In genomic region chr6:26501482-26501986, GRCh38 we compare ENCODE assay signal across 8 cellular contexts. TPM values are rescaled to one million over a fixed set of nuclear protein-coding genes. Genes with fewer than 3 reads are reported as not detected.
A peak's percentile ranks its signal among the peaks of the same experiment; 100 is the strongest.
DNase-seq lines count a peak whose midpoint lies in the region; ATAC-seq and TF ChIP-seq lines count a peak whose summit lies in the region.

No MANE protein-coding gene starts in this region.

- 6% methylated on average over 49 of the region's 49 CpGs for WGBS in prostate gland

- peak overlapping the region; percentile 70 for H3K4me2 ChIP-seq in DOHH2 (ENCODE audit: low read length)

- H3K9me3 ChIP-seq in DOHH2 (ENCODE audit: control insufficient read depth, insufficient read depth, low read length): no peaks in the 10 kb centered on the region
- H3K9me3 ChIP-seq in prostate gland: no peaks in the 10 kb centered on the region

- H4K20me1 ChIP-seq in DOHH2 (ENCODE audit: control insufficient read depth, insufficient read depth, low read depth, low read length): no peaks in the 10 kb centered on the region

- no peak for TF ChIP-seq POLR2A in prostate gland (IDR thresholded peaks at IDR 0.05)

- intact Hi-C loops in prostate gland (cut with DNase I): no loop called here

- H3K9me2 ChIP-seq in DOHH2 (replicated peaks; ENCODE audit: control insufficient read depth, low read length): no peaks in the 10 kb centered on the region

- peaks cover 37% of the 10 kb centered on the region for H3K4me1 ChIP-seq in DOHH2 (ENCODE audit: control insufficient read depth, low read length)
- H3K4me1 ChIP-seq in prostate gland (replicated peaks): no peaks in the 10 kb centered on the region

- H3K79me2 ChIP-seq in DOHH2 (ENCODE audit: control insufficient read depth, low read length): no peaks in the 10 kb centered on the region

- in situ Hi-C loops in astrocyte of the cerebellum (cut with HindIII; ENCODE audit: low sequenced_read_pairs): no loop called here

- H3K36me3 ChIP-seq in DOHH2 (ENCODE audit: control insufficient read depth, low read length) (no peaks in the 10 kb centered on the region), prostate gland (no peaks in the 10 kb centered on the region)

- H3F3A ChIP-seq in DOHH2 (ENCODE audit: control insufficient read depth, insufficient read depth): 0 out of 2 replicates have a peak, but pooled peaks cover 3% of the 10 kb centered on the region

- no peaks in the 10 kb centered on the region for H3K27me3 ChIP-seq in DOHH2 (ENCODE audit: control insufficient read depth, low read length)
- no peaks in the 10 kb centered on the region for H3K27me3 ChIP-seq in prostate gland (replicated peaks; ENCODE audit: insufficient read depth)

- peak; percentile 30 for DNase-seq in RPMI8226
- DNase-seq in astrocyte of the cerebellum (ENCODE audit: low read depth): no peak
- peak; percentile 60 for DNase-seq in islet precursor cell
- peak; percentile 34 for DNase-seq in stimulated activated CD4-positive, alpha-beta T cell treated with anti-CD3 and anti-CD28 coated beads, Interleukin-1b, Interleukin-23, amount 100 ng/mL, for 48 hours
- no peak for DNase-seq in prostate gland (ENCODE audit: low spot score)
- DNase-seq in C1 segment of cervical spinal cord (lab: John Stamatoyannopoulos, UW): no peak

- no peak for ATAC-seq in HG02759 (IDR thresholded peaks at IDR 0.05; ENCODE audit: unreplicated experiment)

- TF ChIP-seq CTCF in DOHH2 (IDR thresholded peaks at IDR 0.05; ENCODE audit: low read depth, low read length, poor library complexity, severe bottlenecking) (no peak), astrocyte of the cerebellum (IDR thresholded peaks at IDR 0.05; ENCODE audit: low read depth, low read length, missing control alignments) (no peak), prostate gland (IDR thresholded peaks at IDR 0.05) (no peak)

- H3K27ac ChIP-seq in DOHH2 (ENCODE audit: low read depth, low read length) (peak overlapping the region; percentile 65), prostate gland (no peak overlapping the region)

- H3K4me3 ChIP-seq in DOHH2 (ENCODE audit: low read length) (peak overlapping the region; percentile 48), astrocyte of the cerebellum (ENCODE audit: low read depth, low read length) (peak overlapping the region; percentile 27), prostate gland (peak overlapping the region in 1 of 2 donors; percentile 10)

RNA-seq across cellular contexts. Expression of gene BTN1A1, which starts 1.4 kb away (rescaled TPM):
- total RNA-seq in prostate gland: under 1 TPM in 1 of 2 donors, not detected in 1; 0.23 TPM

RNA-seq across cellular contexts. Expression of gene HMGN4, which starts 36.6 kb away (rescaled TPM):
- total RNA-seq in prostate gland: 10 to 100 TPM; 53.5 to 83.0 TPM

RNA-seq across cellular contexts. Expression of gene BTN2A1, which starts 43.8 kb away (rescaled TPM):
- total RNA-seq in prostate gland: 10 to 100 TPM; 11.5 to 24.1 TPM

Comparison
In these comparisons a context has a peak if more than half of its experiments do, and no peak if none do; other contexts are left out.
1. DNase-seq: peak in RPMI8226 (single experiment), islet precursor cell (single experiment) and stimulated activated CD4-positive, alpha-beta T cell treated with anti-CD3 and anti-CD28 coated beads, Interleukin-1b, Interleukin-23, amount 100 ng/mL, for 48 hours (single experiment); none in astrocyte of the cerebellum (single experiment), prostate gland (single experiment) and C1 segment of cervical spinal cord (0 of 14).